ENCODE assay signal across 21 cellular contexts in the genomic region with DNA sequence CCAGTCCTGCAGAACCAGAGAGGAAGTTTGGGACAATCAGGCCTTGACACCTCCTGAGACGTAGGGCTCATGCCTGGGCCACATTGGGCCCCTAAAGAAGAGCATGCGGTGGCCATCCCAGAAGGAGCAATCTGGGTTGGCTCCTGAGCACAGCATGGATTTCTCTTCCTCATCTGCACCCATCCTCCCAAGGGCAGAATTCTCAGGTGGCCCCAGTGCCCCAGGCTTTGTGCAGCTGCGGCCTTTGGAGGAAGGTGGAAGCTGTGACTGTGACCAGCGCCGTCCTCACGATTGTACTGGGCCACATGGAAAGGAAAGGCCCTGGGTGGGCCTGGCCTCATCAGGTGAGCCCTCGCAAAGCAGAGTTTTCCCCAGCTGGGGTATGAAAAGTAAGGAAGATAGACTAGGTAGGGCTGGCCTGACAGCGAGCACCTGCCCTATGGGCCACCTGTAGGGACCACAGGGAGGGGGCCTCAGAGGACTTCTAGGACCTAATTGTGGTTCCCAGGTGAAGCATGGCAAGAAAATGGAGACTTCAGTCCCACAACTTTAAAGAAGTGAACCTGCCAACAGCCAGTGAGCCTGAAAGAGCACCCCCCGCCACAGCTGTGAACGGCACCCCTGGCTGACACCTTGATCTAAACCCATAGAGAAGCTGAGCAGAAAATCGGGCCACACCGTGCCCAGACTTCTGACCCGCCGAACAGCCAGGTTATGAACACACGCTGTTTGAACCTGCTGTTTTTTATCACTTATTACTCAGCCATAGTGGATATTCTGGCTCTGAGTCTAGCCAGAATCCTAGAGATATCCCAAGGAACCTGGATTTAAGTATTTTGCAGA.
"Had no signal": no experiment of that assay in that cellular context is flagged by ENCODE, and none has a peak within 500 bp of the region (broad histone marks: within the 10 kb centered on the region; RNA-seq: fewer than 3 reads in every experiment).

No MANE protein-coding gene starts in this region.

- H3K36me3 ChIP-seq: left ventricle myocardium inferior, neutrophil, right lobe of liver, tibial nerve, uterus had no signal

- H2AFZ ChIP-seq: parathyroid adenoma had no signal

- H3K4me3 ChIP-seq: left ventricle myocardium inferior, lung, psoas muscle, right lobe of liver, smooth muscle cell, tibial nerve, uterus had no signal

- H3K9me3 ChIP-seq: left ventricle myocardium inferior, neutrophil, psoas muscle, right lobe of liver, uterus had no signal

- H3K4me1 ChIP-seq: left ventricle myocardium inferior, parathyroid adenoma, psoas muscle, right lobe of liver, tibial nerve, uterus had no signal

- H3K9ac ChIP-seq: parathyroid adenoma had no signal

- H3K4me2 ChIP-seq: smooth muscle cell had no signal

- H3K27ac ChIP-seq: left ventricle myocardium inferior, neutrophil, parathyroid adenoma, psoas muscle, right lobe of liver, tibial nerve, uterus had no signal

- DNase-seq: hypothalamus; immature natural killer cell; left ventricle myocardium inferior; mesendoderm; naive thymus-derived CD4-positive, alpha-beta T cell; occipital lobe; psoas muscle; right lobe of liver; stimulated activated CD4-positive, alpha-beta T cell treated with anti-CD3 and anti-CD28 coated beads, Interleukin-1b, Interleukin-23, amount 100 ng/mL, for 48 hours; stimulated activated CD4-positive, alpha-beta T cell treated with anti-CD3 and anti-CD28 coated beads, Interleukin-2, amount 100 ng/mL, for 48 hours; stimulated activated CD4-positive, alpha-beta T cell treated with anti-CD3 and anti-CD28 coated beads, Interleukin-4, amount 100 ng/mL, for 4 hours; stimulated activated CD8-positive, alpha-beta memory T cell treated with anti-CD3 and anti-CD28 coated beads, Interleukin-4, amount 100 ng/mL, for 48 hours; stimulated activated naive CD4-positive, alpha-beta T cell treated with Interleukin-2 at 50 U/mL for 16 hours; stimulated activated naive CD8-positive, alpha-beta T cell treated with anti-CD3 and anti-CD28 coated beads, Interleukin-15, amount 100 ng/mL, for 72 hours; substantia nigra; uterus had no signal

- H3K27me3 ChIP-seq: neutrophil, right lobe of liver, tibial nerve, uterus had no signal
